Comparison of ENCODE assay signal across 15 cellular contexts in the genomic region with DNA sequence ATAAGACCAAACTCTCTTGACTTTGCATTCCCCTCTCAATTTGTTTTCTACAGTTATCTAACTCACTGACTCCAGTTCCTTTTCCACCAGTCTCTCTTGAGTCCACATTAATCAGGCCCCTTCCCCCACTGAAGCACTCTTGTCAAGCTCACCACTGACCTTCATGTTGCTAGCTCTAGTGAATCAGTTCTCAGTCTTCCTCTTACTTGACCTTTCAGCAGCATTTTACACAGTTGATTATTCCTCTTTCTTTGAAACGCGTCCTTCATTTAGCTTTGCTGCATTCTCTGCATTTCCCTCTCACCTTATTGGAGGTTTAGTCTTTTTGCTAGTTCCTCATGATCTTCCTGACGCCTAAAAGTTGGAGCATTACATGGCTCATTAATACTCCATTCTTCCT.
"Had no signal": no experiment of that assay in that cellular context is flagged by ENCODE, and none has a peak within 500 bp of the region (broad histone marks: within the 10 kb centered on the region; RNA-seq: fewer than 3 reads in every experiment).

No MANE protein-coding gene starts in this region.

- H3K4me1 ChIP-seq: ascending aorta, lower lobe of right lung, uterus had no signal

- H3K4me1 Mint-ChIP-seq: stimulated activated naive CD8-positive, alpha-beta T cell treated with anti-CD3 and anti-CD28 coated beads, Interleukin-15, amount 100 ng/mL, for 72 hours had no signal

- DNase-seq: activated CD4-positive, alpha-beta T cell treated with anti-CD3 and anti-CD28 coated beads for 4 hours; activated CD8-positive, alpha-beta memory T cell treated with anti-CD3 and anti-CD28 coated beads, Interleukin-2, amount 50 U/mL, for 4 hours; activated CD8-positive, alpha-beta T cell treated with anti-CD3 and anti-CD28 coated beads for 36 hours; activated naive CD8-positive, alpha-beta T cell treated with anti-CD3 and anti-CD28 coated beads, Interleukin-2, amount 10 ng/mL, durations not matched to agents 7 days and 5 days; heart left ventricle; islet precursor cell; lower lobe of right lung; naive thymus-derived CD8-positive, alpha-beta T cell; nucleus accumbens; stimulated activated CD4-positive, alpha-beta T cell treated with anti-CD3 and anti-CD28 coated beads, Interleukin-4, amount 100 ng/mL, for 24 hours; stimulated activated naive CD8-positive, alpha-beta T cell treated with anti-CD3 and anti-CD28 coated beads, Interleukin-15, amount 100 ng/mL, for 72 hours; T-helper 1 cell; uterus; WERI-Rb-1 had no signal

- H3K27me3 ChIP-seq: ascending aorta, heart left ventricle, uterus had no signal

- H3K4me3 Mint-ChIP-seq: activated CD8-positive, alpha-beta T cell treated with anti-CD3 and anti-CD28 coated beads for 36 hours; activated naive CD8-positive, alpha-beta T cell treated with anti-CD3 and anti-CD28 coated beads, Interleukin-2, amount 10 ng/mL, durations not matched to agents 7 days and 5 days; stimulated activated naive CD8-positive, alpha-beta T cell treated with anti-CD3 and anti-CD28 coated beads, Interleukin-15, amount 100 ng/mL, for 72 hours had no signal

- H3K27ac Mint-ChIP-seq: activated CD8-positive, alpha-beta T cell treated with anti-CD3 and anti-CD28 coated beads for 36 hours; activated naive CD8-positive, alpha-beta T cell treated with anti-CD3 and anti-CD28 coated beads, Interleukin-2, amount 10 ng/mL, durations not matched to agents 7 days and 5 days; stimulated activated naive CD8-positive, alpha-beta T cell treated with anti-CD3 and anti-CD28 coated beads, Interleukin-15, amount 100 ng/mL, for 72 hours had no signal

- H3K36me3 Mint-ChIP-seq: activated naive CD8-positive, alpha-beta T cell treated with anti-CD3 and anti-CD28 coated beads, Interleukin-2, amount 10 ng/mL, durations not matched to agents 7 days and 5 days; naive thymus-derived CD8-positive, alpha-beta T cell had no signal

- H3K36me3 ChIP-seq: ascending aorta, heart left ventricle, lower lobe of right lung, uterus, WERI-Rb-1 had no signal

- ATAC-seq: activated CD8-positive, alpha-beta T cell treated with anti-CD3 and anti-CD28 coated beads for 36 hours; lower lobe of right lung; naive thymus-derived CD8-positive, alpha-beta T cell; stimulated activated naive CD8-positive, alpha-beta T cell treated with anti-CD3 and anti-CD28 coated beads, Interleukin-15, amount 100 ng/mL, for 72 hours had no signal

- H3K9me3 ChIP-seq: ascending aorta, heart left ventricle, lower lobe of right lung, uterus had no signal

- H3K9me3 Mint-ChIP-seq: activated CD8-positive, alpha-beta T cell treated with anti-CD3 and anti-CD28 coated beads for 36 hours; activated naive CD8-positive, alpha-beta T cell treated with anti-CD3 and anti-CD28 coated beads, Interleukin-2, amount 10 ng/mL, durations not matched to agents 7 days and 5 days; stimulated activated naive CD8-positive, alpha-beta T cell treated with anti-CD3 and anti-CD28 coated beads, Interleukin-15, amount 100 ng/mL, for 72 hours had no signal

- H3K4me3 ChIP-seq: ascending aorta, heart left ventricle, lower lobe of right lung, uterus had no signal

- H3K27ac ChIP-seq: lower lobe of right lung, uterus, WERI-Rb-1 had no signal
